Comparison of ENCODE assay signal across 9 cellular contexts in the genomic region with DNA sequence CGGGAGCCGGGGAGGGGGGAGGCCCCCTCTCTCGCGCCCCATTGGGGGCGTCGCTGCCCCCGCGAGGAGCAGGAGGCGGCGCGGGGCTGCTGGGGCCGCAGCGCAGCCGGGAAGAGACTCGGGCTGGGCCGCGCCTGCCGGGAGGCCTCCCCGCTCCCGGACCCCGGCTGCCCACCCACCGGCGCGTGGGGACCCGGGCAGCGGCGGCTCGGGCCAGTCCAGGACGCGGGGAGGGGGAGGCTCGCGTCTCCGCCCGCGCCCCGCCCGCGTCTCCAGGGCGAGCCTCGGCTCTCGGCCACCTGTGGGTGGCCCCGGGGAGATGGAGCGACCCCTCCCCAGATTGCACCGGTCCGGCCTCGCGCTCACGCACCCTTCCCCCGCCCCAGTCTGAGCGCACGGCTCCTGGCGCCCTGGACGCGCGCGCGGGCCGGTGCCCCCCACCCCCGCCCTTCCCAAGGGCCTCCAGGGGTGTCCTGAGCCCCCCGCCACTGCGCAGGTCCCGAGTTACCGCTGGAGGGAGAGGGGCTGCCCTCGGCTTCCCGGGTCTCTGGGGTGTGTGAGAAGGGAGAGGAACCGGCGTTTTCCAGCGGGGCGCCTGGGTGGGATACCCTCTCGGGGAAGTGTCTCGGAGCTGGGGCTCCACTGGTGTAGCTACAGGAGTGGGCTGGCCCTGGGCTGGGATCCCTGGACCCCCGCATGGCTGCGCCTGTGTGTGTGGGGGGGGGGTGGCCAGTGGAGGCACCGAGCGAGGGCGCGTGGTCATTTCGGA. TPM values are rescaled to one million over a fixed set of nuclear protein-coding genes. Genes with fewer than 3 reads are reported as not detected.
DNase-seq lines count a peak whose midpoint lies in the region; ATAC-seq and TF ChIP-seq lines count a peak whose summit lies in the region.
"Had no signal": no experiment of that assay in that cellular context is flagged by ENCODE, and none has a peak within 500 bp of the region (broad histone marks: within the 10 kb centered on the region; RNA-seq: fewer than 3 reads in every experiment).

No MANE protein-coding gene starts in this region.

- H3K36me3 Mint-ChIP-seq in endodermal cell (ENCODE audit: low read depth) = no peaks in the 10 kb centered on the region

- 4 to 7% methylated on average over 10 to 72 of the region's 78 CpGs for WGBS in endodermal cell (ENCODE audit: insufficient coverage in 1 of 2, insufficient read length in 1 of 2), 2 experiments
- no CpG with 5 or more reads among the region's 78 CpGs for WGBS in mesendoderm (ENCODE audit: extremely low coverage, insufficient coverage, low lambda C conversion rate)

- H3K27ac Mint-ChIP-seq in endodermal cell = no peak overlapping the region

- no peak overlapping the region for H3K23ac ChIP-seq in mesendoderm (ENCODE audit: low read length)

- H3K4me2 ChIP-seq in mesendoderm (ENCODE audit: low read length) = peak overlapping the region; percentile 71

- H4K5ac ChIP-seq in mesendoderm (ENCODE audit: low read length) = no peak overlapping the region

- H3K9me3 Mint-ChIP-seq in endodermal cell = peaks cover 11% of the 10 kb centered on the region

- H3K79me1 ChIP-seq in mesendoderm (ENCODE audit: low read length) = no peaks in the 10 kb centered on the region

- H3K4me1 ChIP-seq in NT2/D1 (ENCODE audit: insufficient read depth, insufficient read length) (peaks cover 13% of the 10 kb centered on the region), endodermal cell (ENCODE audit: control insufficient read depth, insufficient read depth, low read length) (no peaks in the 10 kb centered on the region), mesendoderm (ENCODE audit: control insufficient read depth, low read depth, low read length) (no peaks in the 10 kb centered on the region), thoracic aorta (ENCODE audit: control insufficient read depth in 1 of 2, low read depth in 2 of 2) (peaks cover 0 to 14% of the 10 kb centered on the region in 2 donors)

- H3K9ac ChIP-seq in NT2/D1 (ENCODE audit: insufficient read length, low read depth) (peak overlapping the region; percentile 83), endodermal cell (ENCODE audit: extremely low read depth, low read length, poor library complexity, severe bottlenecking) (peak overlapping the region; percentile 11), mesendoderm (ENCODE audit: low read length) (peak overlapping the region; percentile 61)

- TF ChIP-seq CTCF in endodermal cell (conservative IDR thresholded peaks at IDR 0.05) = no peak
- TF ChIP-seq CTCF in thoracic aorta (IDR thresholded peaks at IDR 0.05) = no peak

- no peak overlapping the region for H2BK5ac ChIP-seq in mesendoderm (ENCODE audit: low read length)

- H3K4me1 Mint-ChIP-seq in endodermal cell = peaks cover 8% of the 10 kb centered on the region

- H3K9me3 ChIP-seq in NT2/D1 (ENCODE audit: insufficient read depth, low read length) (no peaks in the 10 kb centered on the region), endodermal cell (ENCODE audit: control insufficient read depth, low read length) (no peaks in the 10 kb centered on the region), thoracic aorta (no peaks in the 10 kb centered on the region)

- H4K8ac ChIP-seq in mesendoderm (ENCODE audit: low read depth, low read length) = no peak overlapping the region

- H3K36me3 ChIP-seq in NT2/D1 (ENCODE audit: insufficient read depth, insufficient read length, low read length) (no peaks in the 10 kb centered on the region), endodermal cell (ENCODE audit: control insufficient read depth, insufficient read depth, low read length) (no peaks in the 10 kb centered on the region), mesendoderm (ENCODE audit: control insufficient read depth, insufficient read depth, low read length) (no peaks in the 10 kb centered on the region), thoracic aorta (no peaks in the 10 kb centered on the region)

- H2BK15ac ChIP-seq in mesendoderm (replicated peaks; ENCODE audit: low read depth) = no peak overlapping the region

- no peak overlapping the region for H2BK120ac ChIP-seq in mesendoderm (ENCODE audit: low read depth, low read length)

- peak overlapping the region; percentile 94 for H3K18ac ChIP-seq in mesendoderm (ENCODE audit: low read length)

- H3K27me3 Mint-ChIP-seq in endodermal cell (ENCODE audit: insufficient read depth) = peaks cover 11% of the 10 kb centered on the region

- no peak for DNase-seq in NT2/D1 (ENCODE audit: low read depth, low spot score)
- DNase-seq in endodermal cell = no peak
- DNase-seq in mesendoderm = no peak
- DNase-seq in thoracic aorta (ENCODE audit: low spot score) = no peak
- DNase-seq in cerebellar cortex (ENCODE audit: low spot score) = no peak
- no peak for DNase-seq in LoVo (ENCODE audit: low spot score)
- DNase-seq in DMS79 treated with DMSO at 0.1 percent for 48 hours (lab: John Stamatoyannopoulos, UW) = no peak
- no peak for DNase-seq in NCI-H2029 (lab: John Stamatoyannopoulos, UW)
- DNase-seq: activated CD4-positive, alpha-beta T cell treated with anti-CD3 and anti-CD28 coated beads, Interleukin-2, amount 50 U/mL, for 4 hours had no signal

- no peak overlapping the region for H2AK5ac ChIP-seq in mesendoderm (ENCODE audit: low read length)

- H3K27me3 ChIP-seq in NT2/D1 (ENCODE audit: insufficient read depth, insufficient read length) (no peaks in the 10 kb centered on the region), endodermal cell (ENCODE audit: control insufficient read depth, insufficient read depth, low read length, poor library complexity, severe bottlenecking) (no peaks in the 10 kb centered on the region), mesendoderm (ENCODE audit: insufficient read depth, low read length, poor library complexity) (no peaks in the 10 kb centered on the region), thoracic aorta (replicated peaks; ENCODE audit: insufficient read depth) (no peaks in the 10 kb centered on the region)

- ATAC-seq in thoracic aorta (ENCODE audit: insufficient number of reproducible peaks, low FRiP score, low read depth) = no peak

- peak overlapping the region; percentile 53 for H3K4me3 Mint-ChIP-seq in endodermal cell

- peak overlapping the region; percentile 62 for H3K4me3 ChIP-seq in NT2/D1 (ENCODE audit: insufficient read length, low read depth)
- peak overlapping the region; percentile 76 for H3K4me3 ChIP-seq in endodermal cell (ENCODE audit: low read length)
- H3K4me3 ChIP-seq in mesendoderm (ENCODE audit: low read length) = peak overlapping the region; percentile 33
- H3K4me3 ChIP-seq in thoracic aorta = peak overlapping the region; percentile 56

- H3K79me2 ChIP-seq in mesendoderm (ENCODE audit: control insufficient read depth, insufficient read depth, low read length) = no peaks in the 10 kb centered on the region

- H3K4ac ChIP-seq in mesendoderm (ENCODE audit: low read depth, low read length) = peak overlapping the region; percentile 56

- H3K27ac ChIP-seq in endodermal cell (ENCODE audit: low read depth, low read length) (peak overlapping the region; percentile 38), mesendoderm (ENCODE audit: low read depth, low read length) (no peak overlapping the region), thoracic aorta (peak overlapping the region in 1 of 2 donors; percentile 8)

- peak overlapping the region; percentile 82 for H3K56ac ChIP-seq in mesendoderm (ENCODE audit: low read length)

RNA-seq across cellular contexts. Expression of a gene that starts 0.6 kb away (rescaled TPM):
- total RNA-seq in endodermal cell (10 to 100 TPM; 32.9 to 40.8 TPM), thoracic aorta (10 to 100 TPM; 14.4 to 28.4 TPM)
- 101 TPM for polyA plus RNA-seq in endodermal cell (2013, experiment 1 of 2)
- polyA plus RNA-seq in endodermal cell (2013, experiment 2 of 2) = 88.7 TPM
- 2.0 TPM for polyA plus RNA-seq in mesendoderm (2013, experiment 1 of 2)
- 2.1 TPM for polyA plus RNA-seq in mesendoderm (2013, experiment 2 of 2)

RNA-seq across cellular contexts. Expression of a gene that starts 14.1 kb away (rescaled TPM):
- total RNA-seq in endodermal cell (not detected), thoracic aorta (not detected)
- polyA plus RNA-seq in endodermal cell (2013, experiment 1 of 2) = not detected
- not detected for polyA plus RNA-seq in endodermal cell (2013, experiment 2 of 2)
- 0.04 TPM for polyA plus RNA-seq in mesendoderm (2013, experiment 1 of 2)
- polyA plus RNA-seq in mesendoderm (2013, experiment 2 of 2) = not detected

RNA-seq across cellular contexts. Expression of a gene that starts 33.2 kb away (rescaled TPM):
- total RNA-seq in endodermal cell (10 to 100 TPM in 1 of 2 donors, 1 to 10 TPM in 1; 9.8 to 14.1 TPM), thoracic aorta (100 to 1,000 TPM; 361 to 595 TPM)
- 8.7 TPM for polyA plus RNA-seq in endodermal cell (2013, experiment 1 of 2)
- polyA plus RNA-seq in endodermal cell (2013, experiment 2 of 2) = 9.6 TPM
- polyA plus RNA-seq in mesendoderm (2013, experiment 1 of 2) = 2.3 TPM
- polyA plus RNA-seq in mesendoderm (2013, experiment 2 of 2) = 2.6 TPM

RNA-seq across cellular contexts. Expression of a gene that starts 41.5 kb away (rescaled TPM):
- total RNA-seq in endodermal cell = under 1 TPM in 1 of 2 donors, not detected in 1; 0.11 TPM
- polyA plus RNA-seq in endodermal cell (2013, experiment 1 of 2) = 0.18 TPM
- 0.21 TPM for polyA plus RNA-seq in endodermal cell (2013, experiment 2 of 2)
- polyA plus RNA-seq in mesendoderm (2013, experiment 1 of 2) = 0.11 TPM
- 0.14 TPM for polyA plus RNA-seq in mesendoderm (2013, experiment 2 of 2)
- 1 to 10 TPM in 1 of 2 donors, not detected in 1; 2.2 TPM for total RNA-seq in thoracic aorta

RNA-seq across cellular contexts. Expression of a gene that starts 46.4 kb away (rescaled TPM):
- total RNA-seq in endodermal cell (10 to 100 TPM; 49.1 to 66.4 TPM), thoracic aorta (10 to 100 TPM; 47.8 to 61.9 TPM)
- polyA plus RNA-seq in endodermal cell (2013, experiment 1 of 2) = 59.6 TPM
- 56.3 TPM for polyA plus RNA-seq in endodermal cell (2013, experiment 2 of 2)
- 86.4 TPM for polyA plus RNA-seq in mesendoderm (2013, experiment 1 of 2)
- polyA plus RNA-seq in mesendoderm (2013, experiment 2 of 2) = 86.7 TPM

Comparison
In these comparisons a context has a peak if more than half of its experiments do, and no peak if none do; other contexts are left out.
1. H3K9ac ChIP-seq: peak in every context shown above with its lines; median percentile 83 in NT2/D1; 61 in mesendoderm; 11 in endodermal cell.
2. RNA of a gene that starts 33.2 kb away (total RNA-seq): 361 to 595 TPM in thoracic aorta; 9.8 to 14.1 TPM in endodermal cell; every median in the first group is over 10 times any median in the second.
3. Peak in every context shown above with its lines, with median percentiles within 50 percentile points of each other: H3K4me3 ChIP-seq.